In the genomic region with DNA sequence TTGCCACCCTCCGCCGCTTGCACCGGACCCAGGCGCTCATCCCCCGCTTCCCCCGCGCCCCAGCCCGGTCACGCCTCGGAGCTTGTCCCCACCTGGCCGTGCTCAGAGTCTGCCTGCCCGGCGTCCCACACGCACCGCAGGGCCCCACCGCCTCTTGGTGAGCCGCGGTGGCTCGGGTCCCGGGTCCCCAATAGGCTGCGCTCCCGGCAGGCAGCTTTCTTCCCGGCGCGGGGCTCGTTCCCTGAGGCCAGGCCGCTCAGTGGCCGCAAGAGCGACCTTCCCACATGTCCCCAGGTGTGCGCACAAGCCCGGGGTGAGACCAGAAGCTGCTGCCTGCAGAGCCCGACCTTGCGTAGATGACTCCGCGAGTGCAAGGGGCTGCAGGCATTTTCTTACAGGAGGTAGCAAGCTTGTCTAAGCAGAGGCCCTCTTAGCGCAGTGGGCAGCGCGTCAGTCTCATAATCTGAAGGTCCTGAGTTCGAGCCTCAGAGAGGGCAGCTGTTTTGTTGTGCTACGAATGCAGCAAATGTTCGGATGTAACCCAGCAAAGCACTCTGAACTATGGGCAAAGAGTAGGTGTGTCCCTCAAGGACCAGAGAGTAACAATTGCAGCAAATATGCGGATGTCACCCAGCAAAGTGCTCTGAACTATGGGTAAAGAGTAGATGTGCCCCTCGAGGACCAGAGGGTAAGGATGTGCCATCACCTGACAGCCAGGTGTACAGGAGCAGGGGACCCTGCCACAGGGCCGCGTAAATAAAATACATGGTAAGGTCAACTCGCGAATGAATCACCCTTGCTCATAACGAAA, we compare ENCODE assay signal across 1 cellular context.
A peak's percentile ranks its signal among the peaks of the same experiment; 100 is the strongest.
TF ChIP-seq lines count a peak whose summit lies in the region.

No MANE protein-coding gene starts in this region.

TF ChIP-seq in HepG2, 621 proteins besides CTCF, POLR2A, EP300 and RAD21 (continued from another document):
- TF ChIP-seq, protein P1, sequence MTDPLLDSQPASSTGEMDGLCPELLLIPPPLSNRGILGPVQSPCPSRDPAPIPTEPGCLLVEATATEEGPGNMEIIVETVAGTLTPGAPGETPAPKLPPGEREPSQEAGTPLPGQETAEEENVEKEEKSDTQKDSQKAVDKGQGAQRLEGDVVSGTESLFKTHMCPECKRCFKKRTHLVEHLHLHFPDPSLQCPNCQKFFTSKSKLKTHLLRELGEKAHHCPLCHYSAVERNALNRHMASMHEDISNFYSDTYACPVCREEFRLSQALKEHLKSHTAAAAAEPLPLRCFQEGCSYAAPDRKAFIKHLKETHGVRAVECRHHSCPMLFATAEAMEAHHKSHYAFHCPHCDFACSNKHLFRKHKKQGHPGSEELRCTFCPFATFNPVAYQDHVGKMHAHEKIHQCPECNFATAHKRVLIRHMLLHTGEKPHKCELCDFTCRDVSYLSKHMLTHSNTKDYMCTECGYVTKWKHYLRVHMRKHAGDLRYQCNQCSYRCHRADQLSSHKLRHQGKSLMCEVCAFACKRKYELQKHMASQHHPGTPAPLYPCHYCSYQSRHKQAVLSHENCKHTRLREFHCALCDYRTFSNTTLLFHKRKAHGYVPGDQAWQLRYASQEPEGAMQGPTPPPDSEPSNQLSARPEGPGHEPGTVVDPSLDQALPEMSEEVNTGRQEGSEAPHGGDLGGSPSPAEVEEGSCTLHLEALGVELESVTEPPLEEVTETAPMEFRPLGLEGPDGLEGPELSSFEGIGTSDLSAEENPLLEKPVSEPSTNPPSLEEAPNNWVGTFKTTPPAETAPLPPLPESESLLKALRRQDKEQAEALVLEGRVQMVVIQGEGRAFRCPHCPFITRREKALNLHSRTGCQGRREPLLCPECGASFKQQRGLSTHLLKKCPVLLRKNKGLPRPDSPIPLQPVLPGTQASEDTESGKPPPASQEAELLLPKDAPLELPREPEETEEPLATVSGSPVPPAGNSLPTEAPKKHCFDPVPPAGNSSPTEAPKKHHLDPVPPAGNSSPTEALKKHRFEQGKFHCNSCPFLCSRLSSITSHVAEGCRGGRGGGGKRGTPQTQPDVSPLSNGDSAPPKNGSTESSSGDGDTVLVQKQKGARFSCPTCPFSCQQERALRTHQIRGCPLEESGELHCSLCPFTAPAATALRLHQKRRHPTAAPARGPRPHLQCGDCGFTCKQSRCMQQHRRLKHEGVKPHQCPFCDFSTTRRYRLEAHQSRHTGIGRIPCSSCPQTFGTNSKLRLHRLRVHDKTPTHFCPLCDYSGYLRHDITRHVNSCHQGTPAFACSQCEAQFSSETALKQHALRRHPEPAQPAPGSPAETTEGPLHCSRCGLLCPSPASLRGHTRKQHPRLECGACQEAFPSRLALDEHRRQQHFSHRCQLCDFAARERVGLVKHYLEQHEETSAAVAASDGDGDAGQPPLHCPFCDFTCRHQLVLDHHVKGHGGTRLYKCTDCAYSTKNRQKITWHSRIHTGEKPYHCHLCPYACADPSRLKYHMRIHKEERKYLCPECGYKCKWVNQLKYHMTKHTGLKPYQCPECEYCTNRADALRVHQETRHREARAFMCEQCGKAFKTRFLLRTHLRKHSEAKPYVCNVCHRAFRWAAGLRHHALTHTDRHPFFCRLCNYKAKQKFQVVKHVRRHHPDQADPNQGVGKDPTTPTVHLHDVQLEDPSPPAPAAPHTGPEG (CRISPR knock-in tag; IDR thresholded peaks at IDR 0.05): peak; percentile 85
- TF ChIP-seq MZF1 (CRISPR knock-in tag; IDR thresholded peaks at IDR 0.05; ENCODE audit: borderline replicate concordance) (no peak), POLR2G (IDR thresholded peaks at IDR 0.05; ENCODE audit: low read depth, low read length) (no peak), ZNF550 (CRISPR knock-in tag; IDR thresholded peaks at IDR 0.05; ENCODE audit: borderline replicate concordance) (0 out of 2 replicates have a peak, but pooled peaks have one; percentile 47), AGO1 (IDR thresholded peaks at IDR 0.05; ENCODE audit: low read depth, low read length, poor library complexity, severe bottlenecking) (no peak), NR3C1 (CRISPR knock-in tag; IDR thresholded peaks at IDR 0.05) (no peak), FOXA1 (IDR thresholded peaks at IDR 0.05) (no peak), FOXA1 (CRISPR knock-in tag; IDR thresholded peaks at IDR 0.05) (peak; percentile 7; the same call in 1 of the 2 replicates), KDM5A (IDR thresholded peaks at IDR 0.05; ENCODE audit: borderline replicate concordance, low read length) (0 out of 2 replicates have a peak, but pooled peaks have one; percentile 42), ZBTB7B (CRISPR knock-in tag; IDR thresholded peaks at IDR 0.05) (peak; percentile 88), SP2 (CRISPR knock-in tag; IDR thresholded peaks at IDR 0.05) (peak; percentile 33; the same call in 1 of the 2 replicates), ZNF773 (CRISPR knock-in tag; IDR thresholded peaks at IDR 0.05; ENCODE audit: borderline replicate concordance) (0 out of 2 replicates have a peak, but pooled peaks have one; percentile 24), MYNN (CRISPR knock-in tag; IDR thresholded peaks at IDR 0.05; ENCODE audit: low read depth) (0 out of 2 replicates have a peak, but pooled peaks have one; percentile 60), ZNF790 (CRISPR knock-in tag; IDR thresholded peaks at IDR 0.05; ENCODE audit: borderline replicate concordance) (no peak), MIER2 (CRISPR knock-in tag; IDR thresholded peaks at IDR 0.05) (peak; percentile 88), ZNF101 (CRISPR knock-in tag; IDR thresholded peaks at IDR 0.05; ENCODE audit: borderline replicate concordance, low read depth) (peak; percentile 73; the same call in 1 of the 2 replicates), RNF2 (conservative IDR thresholded peaks at IDR 0.05; ENCODE audit: low read depth) (no peak; the same call in 1 of the 2 replicates), ZMYM2 (CRISPR knock-in tag; IDR thresholded peaks at IDR 0.05) (peak; percentile 94), NR2C2 (CRISPR knock-in tag; IDR thresholded peaks at IDR 0.05; ENCODE audit: borderline replicate concordance) (peak; percentile 86), HMG20B (CRISPR knock-in tag; conservative IDR thresholded peaks at IDR 0.05) (peak; percentile 69), CEBPG (CRISPR knock-in tag; IDR thresholded peaks at IDR 0.05) (peak; percentile 81), ZNF234 (CRISPR knock-in tag; conservative IDR thresholded peaks at IDR 0.05) (peak; percentile 91; the same call in 1 of the 2 replicates), KDM3A (CRISPR knock-in tag; IDR thresholded peaks at IDR 0.05; ENCODE audit: low read depth) (peak; percentile 97), ZNF326 (CRISPR knock-in tag; IDR thresholded peaks at IDR 0.05; ENCODE audit: borderline replicate concordance) (no peak; the same call in 1 of the 2 replicates), ZNF615 (CRISPR knock-in tag; IDR thresholded peaks at IDR 0.05; ENCODE audit: borderline replicate concordance) (peak; percentile 78; the same call in 1 of the 2 replicates), POLR2AphosphoS2 (IDR thresholded peaks at IDR 0.05; ENCODE audit: low read depth, low read length) (no peak), ZNF34 (CRISPR knock-in tag; IDR thresholded peaks at IDR 0.05; ENCODE audit: borderline replicate concordance) (peak; percentile 97), TCF7 (IDR thresholded peaks at IDR 0.05; ENCODE audit: low read depth) (peak; percentile 43; the same call in 1 of the 2 replicates)
- TF ChIP-seq, protein P2, sequence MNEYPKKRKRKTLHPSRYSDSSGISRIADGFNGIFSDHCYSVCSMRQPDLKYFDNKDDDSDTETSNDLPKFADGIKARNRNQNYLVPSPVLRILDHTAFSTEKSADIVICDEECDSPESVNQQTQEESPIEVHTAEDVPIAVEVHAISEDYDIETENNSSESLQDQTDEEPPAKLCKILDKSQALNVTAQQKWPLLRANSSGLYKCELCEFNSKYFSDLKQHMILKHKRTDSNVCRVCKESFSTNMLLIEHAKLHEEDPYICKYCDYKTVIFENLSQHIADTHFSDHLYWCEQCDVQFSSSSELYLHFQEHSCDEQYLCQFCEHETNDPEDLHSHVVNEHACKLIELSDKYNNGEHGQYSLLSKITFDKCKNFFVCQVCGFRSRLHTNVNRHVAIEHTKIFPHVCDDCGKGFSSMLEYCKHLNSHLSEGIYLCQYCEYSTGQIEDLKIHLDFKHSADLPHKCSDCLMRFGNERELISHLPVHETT (CRISPR knock-in tag; conservative IDR thresholded peaks at IDR 0.05): peak; percentile 80
